Comparison of ENCODE assay signal across 10 cellular contexts in genomic region chrX:153981231-153981630, GRCh38. TPM values are rescaled to one million over a fixed set of nuclear protein-coding genes. Genes with fewer than 3 reads are reported as not detected.
DNase-seq lines count a peak whose midpoint lies in the region; ATAC-seq, FAIRE-seq and TF ChIP-seq lines count a peak whose summit lies in the region.
"Had no signal": no experiment of that assay in that cellular context is flagged by ENCODE, and none has a peak within 500 bp of the region (broad histone marks: within the 10 kb centered on the region; RNA-seq: fewer than 3 reads in every experiment).

No MANE protein-coding gene starts in this region.

- H3K9me3 ChIP-seq in BLaER1 = no peaks in the 10 kb centered on the region
- H3K9me3 ChIP-seq in neural progenitor cell (ENCODE audit: low read depth) = no peaks in the 10 kb centered on the region

- H3K4me3 ChIP-seq in BLaER1 (peak overlapping the region; percentile 31), neural progenitor cell (no peak overlapping the region)

- H3K9me3 Mint-ChIP-seq in IgD-negative memory B cell (no peaks in the 10 kb centered on the region), neural progenitor cell (no peaks in the 10 kb centered on the region)

- H3K36me3 ChIP-seq in BLaER1 (no peaks in the 10 kb centered on the region), neural progenitor cell (no peaks in the 10 kb centered on the region)

- no peak overlapping the region for H2AFZ ChIP-seq in neural progenitor cell (replicated peaks)

- H3K4me3 Mint-ChIP-seq in IgD-negative memory B cell = peak overlapping the region; percentile 1 to 84 (median 68)
- H3K4me3 Mint-ChIP-seq in neural progenitor cell = peak overlapping the region; percentile 29

- peak overlapping the region; percentile 86 to 89 (median 88) for H3K27ac Mint-ChIP-seq in IgD-negative memory B cell
- H3K27ac Mint-ChIP-seq in neural progenitor cell = peak overlapping the region; percentile 90

- DNase-seq in neural progenitor cell (ENCODE audit: low spot score) (no peak), NCI-H446 (lab: John Stamatoyannopoulos, UW) (no peak), D721Med (ENCODE audit: insufficient read length, low spot score) (no peak), NCI-H128 (lab: John Stamatoyannopoulos, UW; ENCODE audit: unreplicated experiment) (no peak)
- DNase-seq: activated CD4-positive, CD25-positive, alpha-beta regulatory T cell treated with anti-CD3 and anti-CD28 coated beads, Interleukin-2, amount 50 U/mL, for 72 hours; NCI-H510A had no signal

- no peak for ATAC-seq in GM19395 (IDR thresholded peaks at IDR 0.05; ENCODE audit: unreplicated experiment)

- H3K4me2 ChIP-seq in BLaER1 (peak overlapping the region; percentile 80), neural progenitor cell (no peak overlapping the region)

- H3K27me3 ChIP-seq in BLaER1 (peaks cover 91% of the 10 kb centered on the region), neural progenitor cell (no peaks in the 10 kb centered on the region)

- peak overlapping the region; percentile 94 for H3K27ac ChIP-seq in BLaER1
- peak overlapping the region; percentile 66 for H3K27ac ChIP-seq in angular gyrus (ENCODE audit: low read depth, low read length)
- H3K27ac ChIP-seq in neural progenitor cell = no peak overlapping the region

- FAIRE-seq in D721Med (lab: Jason Lieb, UNC) = no peak

- H3K4me1 ChIP-seq in BLaER1 (peaks cover 61% of the 10 kb centered on the region), neural progenitor cell (no peaks in the 10 kb centered on the region)

- peaks cover 22 to 31% (median 27%) of the 10 kb centered on the region in 3 donors for H3K4me1 Mint-ChIP-seq in IgD-negative memory B cell
- peaks cover 22% of the 10 kb centered on the region for H3K4me1 Mint-ChIP-seq in neural progenitor cell

- no peaks in the 10 kb centered on the region for H3F3A ChIP-seq in neural progenitor cell (ENCODE audit: low read depth)

- H3K36me3 Mint-ChIP-seq in IgD-negative memory B cell = peaks cover 2% of the 10 kb centered on the region
- H3K36me3 Mint-ChIP-seq in neural progenitor cell = peaks cover 6% of the 10 kb centered on the region

- no peaks in the 10 kb centered on the region for H3K79me2 ChIP-seq in neural progenitor cell (ENCODE audit: low read depth)

- H3K27me3 Mint-ChIP-seq in IgD-negative memory B cell = peaks cover 9% of the 10 kb centered on the region
- H3K27me3 Mint-ChIP-seq in neural progenitor cell (ENCODE audit: insufficient read depth, low read depth) = peaks cover 5% of the 10 kb centered on the region

- TF ChIP-seq CTCF in neural progenitor cell (IDR thresholded peaks at IDR 0.05) (no peak), D721Med (IDR thresholded peaks at IDR 0.05; ENCODE audit: insufficient read depth, missing control alignments) (no peak)

- peak overlapping the region; percentile 79 for H3K9ac ChIP-seq in BLaER1
- H3K9ac ChIP-seq in neural progenitor cell = no peak overlapping the region

- H4K20me1 ChIP-seq in BLaER1 = peaks cover 79% of the 10 kb centered on the region
- H4K20me1 ChIP-seq in neural progenitor cell (ENCODE audit: low read depth) = no peaks in the 10 kb centered on the region

RNA-seq across cellular contexts. Expression of gene TMEM187, which starts 8.7 kb away (rescaled TPM):
- 7.1 TPM for polyA plus RNA-seq in IgD-negative memory B cell
- total RNA-seq in neural progenitor cell (ENCODE audit: low replicate concordance) = 2.4 and 6.8 TPM in 2 replicates

RNA-seq across cellular contexts. Expression of gene HCFC1, which starts 9.6 kb away (rescaled TPM):
- polyA plus RNA-seq in IgD-negative memory B cell = 12.2 TPM
- total RNA-seq in neural progenitor cell (ENCODE audit: low replicate concordance) = 20.7 and 57.7 TPM in 2 replicates

RNA-seq across cellular contexts. Expression of gene RENBP, which starts 36.8 kb away (rescaled TPM):
- 1.2 TPM for polyA plus RNA-seq in IgD-negative memory B cell
- 5.4 and 9.3 TPM in 2 replicates for total RNA-seq in neural progenitor cell (ENCODE audit: low replicate concordance)

RNA-seq across cellular contexts. Expression of gene IRAK1, which starts 38.5 kb away (rescaled TPM):
- 110 TPM for polyA plus RNA-seq in IgD-negative memory B cell
- total RNA-seq in neural progenitor cell (ENCODE audit: low replicate concordance) = 6.8 and 13.6 TPM in 2 replicates

RNA-seq across cellular contexts. Expression of gene NAA10, which starts 46.4 kb away (rescaled TPM):
- 91.4 TPM for polyA plus RNA-seq in IgD-negative memory B cell
- total RNA-seq in neural progenitor cell (ENCODE audit: low replicate concordance) = 55.5 and 113 TPM in 2 replicates
